ENCODE assay signal across 1 cellular context in genomic region chr10:101060036-101060950, GRCh38.
TF ChIP-seq lines count a peak whose summit lies in the region.

No MANE protein-coding gene starts in this region.

TF ChIP-seq in HepG2, 621 proteins besides CTCF, POLR2A, EP300 and RAD21 (continued from another document):
- TF ChIP-seq TFDP2 (CRISPR knock-in tag; IDR thresholded peaks at IDR 0.05) = peak; percentile 96
- peak; percentile 78 for TF ChIP-seq STAG1 (CRISPR knock-in tag; IDR thresholded peaks at IDR 0.05)
- 0 out of 2 replicates have a peak, but pooled peaks have one; percentile 37 for TF ChIP-seq ZNF318 (CRISPR knock-in tag; IDR thresholded peaks at IDR 0.05)
- no peak for TF ChIP-seq KAT7 (CRISPR knock-in tag; IDR thresholded peaks at IDR 0.05; ENCODE audit: borderline replicate concordance)
- TF ChIP-seq ZNF747 (CRISPR knock-in tag; IDR thresholded peaks at IDR 0.05; ENCODE audit: borderline replicate concordance) = peak; percentile 33; the same call in 1 of the 2 replicates
- TF ChIP-seq GABPA (IDR thresholded peaks at IDR 0.05; ENCODE audit: low read depth, low read length) = no peak
- peak; percentile 82 for TF ChIP-seq GABPA (CRISPR knock-in tag; IDR thresholded peaks at IDR 0.05; ENCODE audit: low read depth)
- TF ChIP-seq MXD4 (CRISPR knock-in tag; IDR thresholded peaks at IDR 0.05) = peak; percentile 0; the same call in 1 of the 2 replicates
- peak; percentile 84; the same call in 1 of the 2 replicates for TF ChIP-seq CHD4 (IDR thresholded peaks at IDR 0.05; ENCODE audit: borderline replicate concordance, low read length)
- TF ChIP-seq CCAR2 (optimal IDR thresholded peaks at IDR 0.05; ENCODE audit: low read depth, low read length) = peak; percentile 44
- TF ChIP-seq MXI1 (IDR thresholded peaks at IDR 0.05; ENCODE audit: borderline replicate concordance, low read depth, low read length) = peak; percentile 1; the same call in 1 of the 3 replicates
- no peak for TF ChIP-seq JUND (CRISPR knock-in tag; IDR thresholded peaks at IDR 0.05)
- TF ChIP-seq MTA1 (CRISPR knock-in tag; IDR thresholded peaks at IDR 0.05; ENCODE audit: borderline replicate concordance) = no peak
- no peak for TF ChIP-seq CEBPZ (IDR thresholded peaks at IDR 0.05; ENCODE audit: low read length)
- TF ChIP-seq CCDC6 (CRISPR knock-in tag; IDR thresholded peaks at IDR 0.05) = peak; percentile 43
- no peak for TF ChIP-seq THYN1 (CRISPR knock-in tag; IDR thresholded peaks at IDR 0.05; ENCODE audit: borderline replicate concordance, low read depth)
- no peak for TF ChIP-seq ZNF460 (CRISPR knock-in tag; IDR thresholded peaks at IDR 0.05; ENCODE audit: borderline replicate concordance)
- TF ChIP-seq ZNF280D (CRISPR knock-in tag; IDR thresholded peaks at IDR 0.05) = peak; percentile 49
- TF ChIP-seq ZFAT (CRISPR knock-in tag; conservative IDR thresholded peaks at IDR 0.05) = no peak
- TF ChIP-seq NCOA5 (CRISPR knock-in tag; IDR thresholded peaks at IDR 0.05) = no peak
- peak; percentile 6; the same call in 1 of the 2 replicates for TF ChIP-seq BCL6 (CRISPR knock-in tag; IDR thresholded peaks at IDR 0.05)
- peak; percentile 37; the same call in 1 of the 2 replicates for TF ChIP-seq ELF3 (CRISPR knock-in tag; IDR thresholded peaks at IDR 0.05)
